ENCODE assay signal across 23 cellular contexts in genomic region chr20:13420625-13421024, GRCh38.
"Had no signal": no experiment of that assay in that cellular context is flagged by ENCODE, and none has a peak within 500 bp of the region (broad histone marks: within the 10 kb centered on the region; RNA-seq: fewer than 3 reads in every experiment).

No MANE protein-coding gene starts in this region.

- H3K4me1 Mint-ChIP-seq: stimulated activated naive B cell treated with anti-CD40 and anti-IgM and Interleukin-4, amounts not matched to agents 10 μg/mL and 1 μg/mL and 100 μg/mL, for 72 hours had no signal

- H3K27ac Mint-ChIP-seq: activated naive CD8-positive, alpha-beta T cell; activated T-cell treated with anti-CD3 and anti-CD28 coated beads, Interleukin-2, amount 50 U/mL, for 72 hours; nephron; T-helper 2 cell treated with Interferon-gamma antibody and Interleukin-4, amounts not matched to agents 5 μg/mL and 100 μg/mL, for 36 hours had no signal

- H3K27me3 Mint-ChIP-seq: activated naive CD8-positive, alpha-beta T cell; stimulated activated naive B cell treated with anti-CD40 and anti-IgM and Interleukin-4, amounts not matched to agents 10 μg/mL and 1 μg/mL and 100 μg/mL, for 72 hours had no signal

- H3K9me3 Mint-ChIP-seq: activated T-cell treated with anti-CD3 and anti-CD28 coated beads, Interleukin-2, amount 50 U/mL, for 72 hours; nephron; stimulated activated naive B cell treated with anti-CD40 and anti-IgM and Interleukin-4, amounts not matched to agents 10 μg/mL and 1 μg/mL and 100 μg/mL, for 72 hours; T-helper 2 cell treated with Interferon-gamma antibody and Interleukin-4, amounts not matched to agents 5 μg/mL and 100 μg/mL, for 36 hours had no signal

- ATAC-seq: activated T-cell treated with anti-CD3 and anti-CD28 coated beads, Interleukin-2, amount 50 U/mL, for 72 hours; body of pancreas; left ventricle myocardium superior; sciatic nerve; stimulated activated naive B cell treated with anti-CD40 and anti-IgM and Interleukin-4, amounts not matched to agents 10 μg/mL and 1 μg/mL and 100 μg/mL, for 72 hours; upper lobe of right lung had no signal

- H3K4me3 Mint-ChIP-seq: activated naive CD8-positive, alpha-beta T cell; activated T-cell treated with anti-CD3 and anti-CD28 coated beads, Interleukin-2, amount 50 U/mL, for 72 hours; nephron; stimulated activated naive B cell treated with anti-CD40 and anti-IgM and Interleukin-4, amounts not matched to agents 10 μg/mL and 1 μg/mL and 100 μg/mL, for 72 hours; T-helper 2 cell treated with Interferon-gamma antibody and Interleukin-4, amounts not matched to agents 5 μg/mL and 100 μg/mL, for 36 hours had no signal

- DNase-seq: activated CD4-positive, alpha-beta T cell treated with anti-CD3 and anti-CD28 coated beads for 4 hours; activated CD4-positive, alpha-beta T cell treated with anti-CD3 and anti-CD28 coated beads, Interleukin-2, amount 50 U/mL, for 4 hours; activated effector memory CD4-positive, alpha-beta T cell treated with Interleukin-2 at 50 U/mL for 16 hours; activated naive CD4-positive, alpha-beta T cell treated with Interleukin-2 at 50 U/mL for 16 hours; activated T-cell treated with anti-CD3 and anti-CD28 coated beads for 4 hours; activated T-cell treated with anti-CD3 and anti-CD28 coated beads, Interleukin-2, amount 50 U/mL, for 72 hours; anterior cingulate cortex; body of pancreas; colonic mucosa; effector CD8-positive, alpha-beta T cell; glutamatergic neuron; islet precursor cell; left ventricle myocardium superior; stimulated activated CD4-positive, alpha-beta T cell treated with anti-CD3 and anti-CD28 coated beads, Interleukin-1b, Interleukin-23, amount 100 ng/mL, for 48 hours; stimulated activated CD4-positive, alpha-beta T cell treated with anti-CD3 and anti-CD28 coated beads, Interleukin-4, amount 100 ng/mL, for 4 hours; stimulated activated CD8-positive, alpha-beta memory T cell treated with anti-CD3 and anti-CD28 coated beads, Interleukin-4, amount 100 ng/mL, for 48 hours; stimulated activated naive B cell treated with anti-CD40 and anti-IgM and Interleukin-4, amounts not matched to agents 10 μg/mL and 1 μg/mL and 100 μg/mL, for 72 hours; tibial artery; upper lobe of right lung had no signal
